In genomic region chr11:112968988-112969714, GRCh38 we compare ENCODE assay signal across 16 cellular contexts. TPM values are rescaled to one million over a fixed set of nuclear protein-coding genes. Genes with fewer than 3 reads are reported as not detected.
DNase-seq lines count a peak whose midpoint lies in the region; ATAC-seq and TF ChIP-seq lines count a peak whose summit lies in the region.
"Had no signal": no experiment of that assay in that cellular context is flagged by ENCODE, and none has a peak within 500 bp of the region (broad histone marks: within the 10 kb centered on the region; RNA-seq: fewer than 3 reads in every experiment).

No MANE protein-coding gene starts in this region.

- ATAC-seq in activated T-cell treated with anti-CD3 and anti-CD28 coated beads, Interleukin-2, amount 50 U/mL, for 72 hours (replicated peaks in 1 of 2), result no peak
- no peak for ATAC-seq in activated T-cell treated with anti-CD3 and anti-CD28 coated beads, Interleukin-2, amount 50 U/mL, for 4 hours
- ATAC-seq: A549, PC-3 had no signal

- H3K4me1 ChIP-seq in SJSA1 (replicated peaks), result peaks cover 14% of the 10 kb centered on the region
- H3K4me1 ChIP-seq in smooth muscle cell (ENCODE audit: low read depth), result peaks cover 9% of the 10 kb centered on the region
- H3K4me1 ChIP-seq: A549 had no signal

- 16% methylated on average over 5 of the region's 5 CpGs for WGBS in smooth muscle cell (ENCODE audit: low lambda C conversion rate)

- H3K9ac ChIP-seq in smooth muscle cell (ENCODE audit: low read depth), result no peak overlapping the region

- no peak for DNase-seq in activated T-cell treated with anti-CD3 and anti-CD28 coated beads, Interleukin-2, amount 50 U/mL, for 72 hours
- DNase-seq in activated T-cell treated with anti-CD3 and anti-CD28 coated beads, Interleukin-2, amount 50 U/mL, for 4 hours, result no peak
- DNase-seq in SJSA1 (ENCODE audit: low read depth in 1 of 2, low spot score in 2 of 2) (peak; percentile 22 to 42), fibroblast of the aortic adventitia (ENCODE audit: low read depth) (peak; percentile 8), smooth muscle cell (lab: John Stamatoyannopoulos, UW; ENCODE audit: unreplicated experiment) (no peak), NCI-H187 (lab: John Stamatoyannopoulos, UW) (no peak), islet precursor cell (no peak), SHP77 treated with DMSO at 0.1 percent for 48 hours (lab: John Stamatoyannopoulos, UW) (no peak)
- DNase-seq: activated CD4-positive, alpha-beta T cell treated with anti-CD3 and anti-CD28 coated beads, Interleukin-2, amount 10 ng/mL, durations not matched to agents 24 days and 14 days; activated T-cell treated with anti-CD3 and anti-CD28 coated beads, Interleukin-2, amount 50 U/mL, for 24 hours; cortex of kidney; MG63; ovary; PC-3 had no signal

- no peaks in the 10 kb centered on the region for H3K36me3 Mint-ChIP-seq in activated T-cell treated with anti-CD3 and anti-CD28 coated beads, Interleukin-2, amount 50 U/mL, for 72 hours (ENCODE audit: insufficient read depth in 2 of 2)
- no peaks in the 10 kb centered on the region for H3K36me3 Mint-ChIP-seq in activated T-cell treated with anti-CD3 and anti-CD28 coated beads, Interleukin-2, amount 50 U/mL, for 4 hours (ENCODE audit: insufficient read depth)

- peaks cover 8% of the 10 kb centered on the region for H3K79me2 ChIP-seq in smooth muscle cell (ENCODE audit: low read depth)

- H3K27ac ChIP-seq in SJSA1 (0 out of 2 replicates have a peak overlapping the region, but pooled peaks have one; percentile 15), smooth muscle cell (ENCODE audit: low read depth) (no peak overlapping the region)
- H3K27ac ChIP-seq: A549, ovary had no signal

- no peaks in the 10 kb centered on the region for H3K9me3 ChIP-seq in SJSA1 (replicated peaks)
- H3K9me3 ChIP-seq in smooth muscle cell (replicated peaks; ENCODE audit: low read depth), result no peaks in the 10 kb centered on the region
- H3K9me3 ChIP-seq: A549, MG63, ovary had no signal

- H3K27ac Mint-ChIP-seq in activated T-cell treated with anti-CD3 and anti-CD28 coated beads, Interleukin-2, amount 50 U/mL, for 72 hours, result peak overlapping the region; percentile 49
- H3K27ac Mint-ChIP-seq: activated CD4-positive, alpha-beta T cell treated with anti-CD3 and anti-CD28 coated beads, Interleukin-2, amount 10 ng/mL, durations not matched to agents 24 days and 14 days; activated T-cell treated with anti-CD3 and anti-CD28 coated beads, Interleukin-2, amount 50 U/mL, for 24 hours; T-helper 1 cell treated with Interleukin-12 subunit alpha and Interleukin-12 subunit beta and Interleukin-4 antibody, amounts not matched to agents 30 μg/mL and 1 μg/mL, for 36 hours had no signal

- TF ChIP-seq CTCF in fibroblast of the aortic adventitia (IDR thresholded peaks at IDR 0.05; ENCODE audit: insufficient read depth, low read length) (no peak), smooth muscle cell (IDR thresholded peaks at IDR 0.05; ENCODE audit: borderline replicate concordance, insufficient read depth, poor library complexity, severe bottlenecking) (no peak)

- H2AFZ ChIP-seq in smooth muscle cell (ENCODE audit: low read depth), result no peak overlapping the region

- H3K4me1 Mint-ChIP-seq in activated T-cell treated with anti-CD3 and anti-CD28 coated beads, Interleukin-2, amount 50 U/mL, for 72 hours (ENCODE audit: low read depth), result no peaks in the 10 kb centered on the region
- no peaks in the 10 kb centered on the region for H3K4me1 Mint-ChIP-seq in activated T-cell treated with anti-CD3 and anti-CD28 coated beads, Interleukin-2, amount 50 U/mL, for 4 hours (ENCODE audit: low read depth)
- H3K4me1 Mint-ChIP-seq: activated CD4-positive, alpha-beta T cell treated with anti-CD3 and anti-CD28 coated beads, Interleukin-2, amount 10 ng/mL, durations not matched to agents 24 days and 14 days had no signal

- H3K4me3 Mint-ChIP-seq in activated T-cell treated with anti-CD3 and anti-CD28 coated beads, Interleukin-2, amount 50 U/mL, for 72 hours, result no peak overlapping the region
- no peak overlapping the region for H3K4me3 Mint-ChIP-seq in activated T-cell treated with anti-CD3 and anti-CD28 coated beads, Interleukin-2, amount 50 U/mL, for 4 hours
- H3K4me3 Mint-ChIP-seq: activated CD4-positive, alpha-beta T cell treated with anti-CD3 and anti-CD28 coated beads, Interleukin-2, amount 10 ng/mL, durations not matched to agents 24 days and 14 days; activated T-cell treated with anti-CD3 and anti-CD28 coated beads, Interleukin-2, amount 50 U/mL, for 24 hours; T-helper 1 cell treated with Interleukin-12 subunit alpha and Interleukin-12 subunit beta and Interleukin-4 antibody, amounts not matched to agents 30 μg/mL and 1 μg/mL, for 36 hours had no signal

- no peaks in the 10 kb centered on the region for H3K9me3 Mint-ChIP-seq in activated T-cell treated with anti-CD3 and anti-CD28 coated beads, Interleukin-2, amount 50 U/mL, for 72 hours
- H3K9me3 Mint-ChIP-seq in activated T-cell treated with anti-CD3 and anti-CD28 coated beads, Interleukin-2, amount 50 U/mL, for 4 hours, result no peaks in the 10 kb centered on the region
- H3K9me3 Mint-ChIP-seq: activated CD4-positive, alpha-beta T cell treated with anti-CD3 and anti-CD28 coated beads, Interleukin-2, amount 10 ng/mL, durations not matched to agents 24 days and 14 days; activated T-cell treated with anti-CD3 and anti-CD28 coated beads, Interleukin-2, amount 50 U/mL, for 24 hours; T-helper 1 cell treated with Interleukin-12 subunit alpha and Interleukin-12 subunit beta and Interleukin-4 antibody, amounts not matched to agents 30 μg/mL and 1 μg/mL, for 36 hours had no signal

- peak overlapping the region; percentile 69 for H3K4me2 ChIP-seq in smooth muscle cell
- H3K4me2 ChIP-seq: A549 had no signal

- no peaks in the 10 kb centered on the region for H3K27me3 ChIP-seq in SJSA1 (replicated peaks)
- H3K27me3 ChIP-seq in smooth muscle cell (ENCODE audit: low read depth), result no peaks in the 10 kb centered on the region
- H3K27me3 ChIP-seq: ovary had no signal

- H3K36me3 ChIP-seq in SJSA1 (no peaks in the 10 kb centered on the region), smooth muscle cell (ENCODE audit: low read depth) (no peaks in the 10 kb centered on the region)
- H3K36me3 ChIP-seq: MG63, ovary had no signal

- peaks cover 34% of the 10 kb centered on the region for H3K27me3 Mint-ChIP-seq in activated T-cell treated with anti-CD3 and anti-CD28 coated beads, Interleukin-2, amount 50 U/mL, for 72 hours (ENCODE audit: low read depth)
- peaks cover 19% of the 10 kb centered on the region for H3K27me3 Mint-ChIP-seq in activated T-cell treated with anti-CD3 and anti-CD28 coated beads, Interleukin-2, amount 50 U/mL, for 4 hours (ENCODE audit: low read depth)

- H3K4me3 ChIP-seq in SJSA1 (no peak overlapping the region), fibroblast of the aortic adventitia (ENCODE audit: low read depth, low read length) (no peak overlapping the region), smooth muscle cell (no peak overlapping the region)
- H3K4me3 ChIP-seq: A549, MG63, ovary had no signal

- H4K20me1 ChIP-seq in smooth muscle cell (ENCODE audit: low read depth), result no peaks in the 10 kb centered on the region

- no peaks in the 10 kb centered on the region for H3F3A ChIP-seq in smooth muscle cell (ENCODE audit: low read depth)

RNA-seq across cellular contexts. Expression of gene NCAM1, which starts 7.9 kb away (rescaled TPM):
- under 1 TPM in 1 of 2 donors, not detected in 1; 0.60 TPM for total RNA-seq in activated T-cell treated with anti-CD3 and anti-CD28 coated beads, Interleukin-2, amount 50 U/mL, for 72 hours
- total RNA-seq in activated T-cell treated with anti-CD3 and anti-CD28 coated beads, Interleukin-2, amount 50 U/mL, for 4 hours, result under 1 TPM; 0.34 to 0.73 (median 0.57) TPM
- total RNA-seq in SJSA1 (2014; rRNA removed; shearing (Covaris generic)), result 23.7 and 33.0 TPM in 2 replicates
- 3.0 and 23.6 TPM in 2 replicates for total RNA-seq in fibroblast of the aortic adventitia (ENCODE audit: low replicate concordance)
- total RNA-seq in smooth muscle cell, result 11.7 and 12.0 TPM in 2 replicates
- polyA plus RNA-seq in smooth muscle cell, result 8.1 and 10.6 TPM in 2 replicates
- total RNA-seq: activated CD4-positive, alpha-beta T cell treated with anti-CD3 and anti-CD28 coated beads, Interleukin-2, amount 10 ng/mL, durations not matched to agents 24 days and 14 days; PC-3 had no signal

Comparison
In these comparisons a context has a peak if more than half of its experiments do, and no peak if none do; other contexts are left out.
1. DNase-seq: peak in SJSA1 (2 of 2) and fibroblast of the aortic adventitia (single experiment); none in activated T-cell treated with anti-CD3 and anti-CD28 coated beads, Interleukin-2, amount 50 U/mL, for 72 hours (0 of 2), activated T-cell treated with anti-CD3 and anti-CD28 coated beads, Interleukin-2, amount 50 U/mL, for 4 hours (single experiment), smooth muscle cell (single experiment), NCI-H187 (0 of 2), islet precursor cell (single experiment) and SHP77 treated with DMSO at 0.1 percent for 48 hours (single experiment).